ENCODE assay signal across 1 cellular context in the genomic region with DNA sequence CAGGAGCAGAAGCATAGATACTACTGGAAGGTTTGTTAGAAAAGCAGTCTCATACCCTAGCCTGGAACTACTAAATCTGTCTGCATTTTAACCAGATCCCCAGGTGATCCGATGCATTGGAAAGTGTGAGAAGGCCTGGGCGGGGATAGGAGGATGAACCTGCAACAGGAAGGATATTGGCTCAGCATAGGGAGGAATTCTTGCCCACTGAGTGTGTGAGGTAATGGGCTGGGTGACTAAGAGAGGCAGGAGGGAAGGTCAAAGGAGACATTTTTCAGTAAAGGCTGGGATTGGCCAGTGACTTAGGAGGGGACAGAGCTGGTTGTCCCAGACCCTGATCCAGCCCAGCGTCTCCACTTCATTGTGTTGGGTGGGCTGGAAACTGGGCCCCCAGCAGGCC.
TF ChIP-seq lines count a peak whose summit lies in the region.

No MANE protein-coding gene starts in this region.

TF ChIP-seq in IMR-90, 13 proteins besides CTCF, POLR2A, EP300 and RAD21 (continued from another document):
- TF ChIP-seq RFX5 (IDR thresholded peaks at IDR 0.05; ENCODE audit: low read depth, low read length) (no peak), NFE2L2 (IDR thresholded peaks at IDR 0.05; ENCODE audit: low read depth, low read length) (no peak), MAFK (IDR thresholded peaks at IDR 0.05; ENCODE audit: low read depth, low read length) (no peak), MAZ (IDR thresholded peaks at IDR 0.05; ENCODE audit: borderline replicate concordance, low read depth, low read length) (no peak)
- TF ChIP-seq, protein P1, sequence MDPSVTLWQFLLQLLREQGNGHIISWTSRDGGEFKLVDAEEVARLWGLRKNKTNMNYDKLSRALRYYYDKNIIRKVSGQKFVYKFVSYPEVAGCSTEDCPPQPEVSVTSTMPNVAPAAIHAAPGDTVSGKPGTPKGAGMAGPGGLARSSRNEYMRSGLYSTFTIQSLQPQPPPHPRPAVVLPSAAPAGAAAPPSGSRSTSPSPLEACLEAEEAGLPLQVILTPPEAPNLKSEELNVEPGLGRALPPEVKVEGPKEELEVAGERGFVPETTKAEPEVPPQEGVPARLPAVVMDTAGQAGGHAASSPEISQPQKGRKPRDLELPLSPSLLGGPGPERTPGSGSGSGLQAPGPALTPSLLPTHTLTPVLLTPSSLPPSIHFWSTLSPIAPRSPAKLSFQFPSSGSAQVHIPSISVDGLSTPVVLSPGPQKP (IDR thresholded peaks at IDR 0.05; ENCODE audit: borderline replicate concordance, low read depth, low read length): no peak
- TF ChIP-seq, protein P2, sequence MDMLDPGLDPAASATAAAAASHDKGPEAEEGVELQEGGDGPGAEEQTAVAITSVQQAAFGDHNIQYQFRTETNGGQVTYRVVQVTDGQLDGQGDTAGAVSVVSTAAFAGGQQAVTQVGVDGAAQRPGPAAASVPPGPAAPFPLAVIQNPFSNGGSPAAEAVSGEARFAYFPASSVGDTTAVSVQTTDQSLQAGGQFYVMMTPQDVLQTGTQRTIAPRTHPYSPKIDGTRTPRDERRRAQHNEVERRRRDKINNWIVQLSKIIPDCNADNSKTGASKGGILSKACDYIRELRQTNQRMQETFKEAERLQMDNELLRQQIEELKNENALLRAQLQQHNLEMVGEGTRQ (IDR thresholded peaks at IDR 0.05; ENCODE audit: low read depth, low read length): no peak
